1 cellular context compared by ENCODE assay signal in genomic region chr19:290539-291521, GRCh38.
TF ChIP-seq lines count a peak whose summit lies in the region.

Gene PLPP2 (minus strand): TSS chr19:291403. CDS start chr19:291336, 67 bp downstream.

TF ChIP-seq in WTC11, 78 proteins besides CTCF, POLR2A, EP300 and RAD21 (continued from another document and continues in another):
- TF ChIP-seq ARID4B (CRISPR knock-in tag; IDR thresholded peaks at IDR 0.05; ENCODE audit: borderline replicate concordance) (peak; percentile 75), ZNF423 (CRISPR knock-in tag; IDR thresholded peaks at IDR 0.05) (no peak), NFYB (CRISPR knock-in tag; conservative IDR thresholded peaks at IDR 0.05; ENCODE audit: low read depth) (0 out of 2 replicates have a peak, but pooled peaks have one; percentile 30), PRDM15 (CRISPR knock-in tag; IDR thresholded peaks at IDR 0.05) (no peak; the same call in 1 of the 2 replicates), E2F4 (CRISPR knock-in tag; IDR thresholded peaks at IDR 0.05; ENCODE audit: borderline replicate concordance, low read depth) (0 out of 2 replicates have a peak, but pooled peaks have one; percentile 14), USF2 (CRISPR knock-in tag; IDR thresholded peaks at IDR 0.05) (peak; percentile 86), ZNF138 (CRISPR knock-in tag; conservative IDR thresholded peaks at IDR 0.05) (no peak), OVOL2 (CRISPR knock-in tag; IDR thresholded peaks at IDR 0.05; ENCODE audit: borderline replicate concordance) (no peak), ZBTB43 (CRISPR knock-in tag; IDR thresholded peaks at IDR 0.05) (peak; percentile 19; the same call in 1 of the 2 replicates), TCF7 (CRISPR knock-in tag; IDR thresholded peaks at IDR 0.05; ENCODE audit: low read depth) (0 out of 2 replicates have a peak, but pooled peaks have one; percentile 52), USF1 (CRISPR knock-in tag; IDR thresholded peaks at IDR 0.05) (peak; percentile 78), NR1H2 (CRISPR knock-in tag; IDR thresholded peaks at IDR 0.05) (0 out of 2 replicates have a peak, but pooled peaks have one; percentile 41), MAX (CRISPR knock-in tag; IDR thresholded peaks at IDR 0.05) (peak; percentile 76; the same call in 1 of the 2 replicates), FOXP4 (CRISPR knock-in tag; IDR thresholded peaks at IDR 0.05) (peak; percentile 84), ATF3 (CRISPR knock-in tag; conservative IDR thresholded peaks at IDR 0.05) (no peak), MYBL2 (CRISPR knock-in tag; IDR thresholded peaks at IDR 0.05) (no peak), ZNF219 (CRISPR knock-in tag; IDR thresholded peaks at IDR 0.05; ENCODE audit: borderline replicate concordance) (peak; percentile 13; the same call in 1 of the 2 replicates), NR2C2 (CRISPR knock-in tag; IDR thresholded peaks at IDR 0.05) (no peak), NR3C1 (CRISPR knock-in tag; conservative IDR thresholded peaks at IDR 0.05; ENCODE audit: low read depth) (0 out of 2 replicates have a peak, but pooled peaks have one; percentile 34), ATF6 (CRISPR knock-in tag; IDR thresholded peaks at IDR 0.05) (no peak), ZNF281 (CRISPR knock-in tag; IDR thresholded peaks at IDR 0.05) (0 out of 2 replicates have a peak, but pooled peaks have one; percentile 33), AFF4 (CRISPR knock-in tag; IDR thresholded peaks at IDR 0.05; ENCODE audit: borderline replicate concordance) (no peak), TEAD4 (CRISPR knock-in tag; IDR thresholded peaks at IDR 0.05) (0 out of 2 replicates have a peak, but pooled peaks have one; percentile 35), SMAD4 (CRISPR knock-in tag; IDR thresholded peaks at IDR 0.05) (no peak)
